In genomic region chr10:21797984-21798765, GRCh38 we compare ENCODE assay signal across 14 cellular contexts.
DNase-seq lines count a peak whose midpoint lies in the region; ATAC-seq and TF ChIP-seq lines count a peak whose summit lies in the region.
"Had no signal": no experiment of that assay in that cellular context is flagged by ENCODE, and none has a peak within 500 bp of the region (broad histone marks: within the 10 kb centered on the region; RNA-seq: fewer than 3 reads in every experiment).

No MANE protein-coding gene starts in this region.

- intact Hi-C loops in CD4-positive, alpha-beta memory T cell (cut with micrococcal nuclease), result no loop called here
- intact Hi-C loops in activated CD4-positive, alpha-beta memory T cell treated with anti-CD3 and anti-CD28 coated beads for 36 hours (cut with micrococcal nuclease), result no loop called here
- intact Hi-C loops in dorsolateral prefrontal cortex (cut with DNase I), result no loop called here

- peak; percentile 17; the same call in 1 of the 3 replicates for ATAC-seq in DND-41 (ENCODE audit: insufficient read depth, low read depth)
- no peak for ATAC-seq in HG03378 (IDR thresholded peaks at IDR 0.05; ENCODE audit: unreplicated experiment)
- ATAC-seq: stimulated activated naive B cell treated with anti-CD40 and anti-IgM and Interleukin-4, amounts not matched to agents 10 μg/mL and 1 μg/mL and 100 μg/mL, for 72 hours had no signal

- H3K9me3 Mint-ChIP-seq in CD4-positive, alpha-beta memory T cell, result peaks cover 0 to 4% (median under 1%) of the 10 kb centered on the region in 8 donors
- H3K9me3 Mint-ChIP-seq in activated CD4-positive, alpha-beta memory T cell treated with anti-CD3 and anti-CD28 coated beads for 36 hours, result no peaks in the 10 kb centered on the region

- no peaks in the 10 kb centered on the region for H3K9me3 ChIP-seq in CD4-positive, alpha-beta memory T cell (ENCODE audit: control insufficient read depth in 1 of 2, low read length in 2 of 2)
- H3K9me3 ChIP-seq in DND-41 (ENCODE audit: insufficient read depth, low read length, severe bottlenecking), result no peaks in the 10 kb centered on the region

- POLR2A ChIA-PET in CD4-positive, alpha-beta memory T cell (lab: Charles Lee; ENCODE audit: partially characterized antibody), result no interaction called here
- POLR2A ChIA-PET in activated CD4-positive, alpha-beta memory T cell treated with anti-CD3 and anti-CD28 coated beads for 36 hours (lab: Charles Lee), result no interaction called here

- peaks cover 15 to 37% of the 10 kb centered on the region in 2 donors for H3K36me3 Mint-ChIP-seq in CD4-positive, alpha-beta memory T cell
- peaks cover 21% of the 10 kb centered on the region for H3K36me3 Mint-ChIP-seq in activated CD4-positive, alpha-beta memory T cell treated with anti-CD3 and anti-CD28 coated beads for 36 hours

- H3K4me2 ChIP-seq in DND-41 (ENCODE audit: insufficient read depth, low read length), result no peak overlapping the region

- peak overlapping the region in 6 of 7 donors; percentile 1 to 68 (median 58) for H3K27ac Mint-ChIP-seq in CD4-positive, alpha-beta memory T cell
- peak overlapping the region; percentile 24 for H3K27ac Mint-ChIP-seq in activated CD4-positive, alpha-beta memory T cell treated with anti-CD3 and anti-CD28 coated beads for 36 hours
- H3K27ac Mint-ChIP-seq: stimulated activated naive B cell treated with anti-CD40 and anti-IgM and Interleukin-4, amounts not matched to agents 10 μg/mL and 1 μg/mL and 100 μg/mL, for 72 hours had no signal

- peaks cover 13 to 25% (median 19%) of the 10 kb centered on the region in 4 donors for H3K4me1 Mint-ChIP-seq in CD4-positive, alpha-beta memory T cell
- H3K4me1 Mint-ChIP-seq in activated CD4-positive, alpha-beta memory T cell treated with anti-CD3 and anti-CD28 coated beads for 36 hours (ENCODE audit: low read depth), result peaks cover 17% of the 10 kb centered on the region
- H3K4me1 Mint-ChIP-seq: stimulated activated naive B cell treated with anti-CD40 and anti-IgM and Interleukin-4, amounts not matched to agents 10 μg/mL and 1 μg/mL and 100 μg/mL, for 72 hours had no signal

- H3K4me1 ChIP-seq in CD4-positive, alpha-beta memory T cell (ENCODE audit: insufficient read depth, low read length), result peaks cover 20% of the 10 kb centered on the region
- no peaks in the 10 kb centered on the region for H3K4me1 ChIP-seq in DND-41 (ENCODE audit: insufficient read depth, low read length)
- H3K4me1 ChIP-seq: tibial nerve had no signal

- no peaks in the 10 kb centered on the region for H3K27me3 Mint-ChIP-seq in CD4-positive, alpha-beta memory T cell
- H3K27me3 Mint-ChIP-seq in activated CD4-positive, alpha-beta memory T cell treated with anti-CD3 and anti-CD28 coated beads for 36 hours, result no peaks in the 10 kb centered on the region
- H3K27me3 Mint-ChIP-seq: stimulated activated naive B cell treated with anti-CD40 and anti-IgM and Interleukin-4, amounts not matched to agents 10 μg/mL and 1 μg/mL and 100 μg/mL, for 72 hours had no signal

- H3K27ac ChIP-seq in CD4-positive, alpha-beta memory T cell (ENCODE audit: low read depth, low read length), result no peak overlapping the region
- H3K27ac ChIP-seq in DND-41 (ENCODE audit: low read length), result no peak overlapping the region
- no peak overlapping the region for H3K27ac ChIP-seq in dorsolateral prefrontal cortex
- H3K27ac ChIP-seq: RWPE1, tibial nerve had no signal

- H3K9ac ChIP-seq in DND-41 (ENCODE audit: low read depth, low read length), result no peak overlapping the region

- CTCF ChIA-PET in CD4-positive, alpha-beta memory T cell (lab: Charles Lee; ENCODE audit: partially characterized antibody), result no interaction called here
- CTCF ChIA-PET in activated CD4-positive, alpha-beta memory T cell treated with anti-CD3 and anti-CD28 coated beads for 36 hours (lab: Charles Lee), result no interaction called here

- peak in 4 of 5 donors; percentile 13 to 34 (median 24) for DNase-seq in CD4-positive, alpha-beta memory T cell
- no peak for DNase-seq in DND-41
- DNase-seq in activated CD4-positive, alpha-beta memory T cell treated with anti-CD3 and anti-CD28 coated beads for 36 hours, result no peak
- peak; percentile 2 to 12 for DNase-seq in lung microvascular endothelial cell (ENCODE audit: low read depth in 2 of 2)
- no peak for DNase-seq in DMS79 treated with DMSO at 0.1 percent for 48 hours (lab: John Stamatoyannopoulos, UW)
- DNase-seq in dorsolateral prefrontal cortex, result no peak
- DNase-seq: effector CD4-positive, alpha-beta T cell; NCI-H1436; NCI-H524; nucleus accumbens; stimulated activated naive B cell treated with anti-CD40 and anti-IgM and Interleukin-4, amounts not matched to agents 10 μg/mL and 1 μg/mL and 100 μg/mL, for 72 hours had no signal

- H3K4me3 Mint-ChIP-seq in CD4-positive, alpha-beta memory T cell, result peak overlapping the region in 4 of 8 donors; percentile 10 to 64 (median 28)
- H3K4me3 Mint-ChIP-seq in activated CD4-positive, alpha-beta memory T cell treated with anti-CD3 and anti-CD28 coated beads for 36 hours, result no peak overlapping the region
- H3K4me3 Mint-ChIP-seq: stimulated activated naive B cell treated with anti-CD40 and anti-IgM and Interleukin-4, amounts not matched to agents 10 μg/mL and 1 μg/mL and 100 μg/mL, for 72 hours had no signal

- H3K4me3 ChIP-seq in CD4-positive, alpha-beta memory T cell (ENCODE audit: low read length in 2 of 2), result no peak overlapping the region
- H3K4me3 ChIP-seq in DND-41 (ENCODE audit: low read depth in 1 of 2, low read length in 2 of 2), result no peak overlapping the region
- H3K4me3 ChIP-seq in dorsolateral prefrontal cortex, result no peak overlapping the region
- H3K4me3 ChIP-seq: tibial nerve had no signal

- no peaks in the 10 kb centered on the region for H3K27me3 ChIP-seq in CD4-positive, alpha-beta memory T cell (ENCODE audit: insufficient read depth, low read length)
- H3K27me3 ChIP-seq in DND-41 (ENCODE audit: insufficient read depth, low read length, poor library complexity) (no peaks in the 10 kb centered on the region), dorsolateral prefrontal cortex (no peaks in the 10 kb centered on the region)
- H3K27me3 ChIP-seq: tibial nerve had no signal

- no peak overlapping the region for H2AFZ ChIP-seq in DND-41 (ENCODE audit: low read depth, low read length)

- TF ChIP-seq CTCF in DND-41 (IDR thresholded peaks at IDR 0.05; ENCODE audit: borderline replicate concordance, extremely low read depth, low read length, poor library complexity, severe bottlenecking), result no peak
- no peak for TF ChIP-seq CTCF in dorsolateral prefrontal cortex (IDR thresholded peaks at IDR 0.05 in 54 of 56, conservative IDR thresholded peaks at IDR 0.05 in 2 of 56; ENCODE audit: low read depth in 1 of 56, partially characterized antibody in 56 of 56)

- no peaks in the 10 kb centered on the region for H3K79me2 ChIP-seq in DND-41 (ENCODE audit: insufficient read depth, low read length)

- H4K20me1 ChIP-seq in DND-41 (ENCODE audit: insufficient read depth, low read length), result no peaks in the 10 kb centered on the region

- H3K36me3 ChIP-seq in CD4-positive, alpha-beta memory T cell (ENCODE audit: insufficient read depth, low read length), result no peaks in the 10 kb centered on the region
- no peaks in the 10 kb centered on the region for H3K36me3 ChIP-seq in DND-41 (ENCODE audit: insufficient read depth, low read length)

Comparison
In these comparisons a context has a peak if more than half of its experiments do, and no peak if none do; other contexts are left out.
1. DNase-seq: peak in CD4-positive, alpha-beta memory T cell (4 of 5) and lung microvascular endothelial cell (2 of 2); none in DND-41 (single experiment), activated CD4-positive, alpha-beta memory T cell treated with anti-CD3 and anti-CD28 coated beads for 36 hours (single experiment), DMS79 treated with DMSO at 0.1 percent for 48 hours (single experiment) and dorsolateral prefrontal cortex (0 of 10).